29 cellular contexts compared by ENCODE assay signal in genomic region chr2:155908567-155908966, GRCh38.
"Had no signal": no experiment of that assay in that cellular context is flagged by ENCODE, and none has a peak within 500 bp of the region (broad histone marks: within the 10 kb centered on the region; RNA-seq: fewer than 3 reads in every experiment).

No MANE protein-coding gene starts in this region.

- H3K4me3 Mint-ChIP-seq: stimulated activated effector memory CD8-positive, alpha-beta T cell treated with anti-CD3 and anti-CD28 coated beads, Interleukin-12 subunit alpha, Interleukin-12 subunit beta, amount 100 ng/mL, for 72 hours; stimulated activated memory B cell treated with anti-CD40 and anti-IgM and Interleukin-4, amounts not matched to agents 10 μg/mL and 1 μg/mL and 100 μg/mL, for 72 hours; stimulated activated naive B cell treated with anti-CD40 and anti-IgM and Interleukin-4, amounts not matched to agents 10 μg/mL and 1 μg/mL and 100 μg/mL, for 72 hours; stimulated activated naive CD8-positive, alpha-beta T cell treated with anti-CD3 and anti-CD28 coated beads, Interleukin-15, amount 100 ng/mL, for 72 hours; stimulated activated naive CD8-positive, alpha-beta T cell treated with anti-CD3 and anti-CD28 coated beads, Interleukin-15, Interleukin-2, amounts not matched to agents 100 ng/mL and 50 ng/mL, for 24 hours; type B pancreatic cell had no signal

- H3K27me3 Mint-ChIP-seq: stimulated activated memory B cell treated with anti-CD40 and anti-IgM and Interleukin-4, amounts not matched to agents 10 μg/mL and 1 μg/mL and 100 μg/mL, for 72 hours; stimulated activated naive B cell treated with anti-CD40 and anti-IgM and Interleukin-4, amounts not matched to agents 10 μg/mL and 1 μg/mL and 100 μg/mL, for 72 hours; stimulated activated naive CD8-positive, alpha-beta T cell treated with anti-CD3 and anti-CD28 coated beads, Interleukin-15, amount 100 ng/mL, for 72 hours; stimulated activated naive CD8-positive, alpha-beta T cell treated with anti-CD3 and anti-CD28 coated beads, Interleukin-15, Interleukin-2, amounts not matched to agents 100 ng/mL and 50 ng/mL, for 24 hours; type B pancreatic cell had no signal

- H3K27me3 ChIP-seq: stomach, suprapubic skin, testis, thyroid gland, tibial artery, tibial nerve, transverse colon, upper lobe of left lung, upper lobe of right lung, uterus, vagina had no signal

- H3K4me1 ChIP-seq: stomach, suprapubic skin, testis, thyroid gland, tibial artery, tibial nerve, transverse colon, upper lobe of left lung, upper lobe of right lung, uterus, vagina had no signal

- ATAC-seq: stimulated activated effector memory CD8-positive, alpha-beta T cell treated with anti-CD3 and anti-CD28 coated beads, Interleukin-12 subunit alpha, Interleukin-12 subunit beta, amount 100 ng/mL, for 72 hours; stimulated activated memory B cell treated with anti-CD40 and anti-IgM and Interleukin-4, amounts not matched to agents 10 μg/mL and 1 μg/mL and 100 μg/mL, for 72 hours; stimulated activated naive B cell treated with anti-CD40 and anti-IgM and Interleukin-4, amounts not matched to agents 10 μg/mL and 1 μg/mL and 100 μg/mL, for 72 hours; stimulated activated naive CD8-positive, alpha-beta T cell treated with anti-CD3 and anti-CD28 coated beads, Interleukin-15, amount 100 ng/mL, for 72 hours; stimulated activated naive CD8-positive, alpha-beta T cell treated with anti-CD3 and anti-CD28 coated beads, Interleukin-15, Interleukin-2, amounts not matched to agents 100 U/mL and 50 U/mL, for 24 hours; upper lobe of right lung had no signal

- H3K4me1 Mint-ChIP-seq: stimulated activated effector memory CD8-positive, alpha-beta T cell treated with anti-CD3 and anti-CD28 coated beads, Interleukin-12 subunit alpha, Interleukin-12 subunit beta, amount 100 ng/mL, for 72 hours; stimulated activated memory B cell treated with anti-CD40 and anti-IgM and Interleukin-4, amounts not matched to agents 10 μg/mL and 1 μg/mL and 100 μg/mL, for 72 hours; stimulated activated naive B cell treated with anti-CD40 and anti-IgM and Interleukin-4, amounts not matched to agents 10 μg/mL and 1 μg/mL and 100 μg/mL, for 72 hours; stimulated activated naive CD8-positive, alpha-beta T cell treated with anti-CD3 and anti-CD28 coated beads, Interleukin-15, amount 100 ng/mL, for 72 hours had no signal

- DNase-seq: stimulated activated CD4-positive, alpha-beta T cell treated with anti-CD3 and anti-CD28 coated beads, Interleukin-2, amount 100 ng/mL, for 48 hours; stimulated activated CD4-positive, alpha-beta T cell treated with anti-CD3 and anti-CD28 coated beads, Interleukin-4, amount 100 ng/mL, for 1 hour; stimulated activated CD4-positive, alpha-beta T cell treated with anti-CD3 and anti-CD28 coated beads, Interleukin-4, amount 100 ng/mL, for 24 hours; stimulated activated CD4-positive, alpha-beta T cell treated with anti-CD3 and anti-CD28 coated beads, Interleukin-4, amount 100 ng/mL, for 4 hours; stimulated activated CD8-positive, alpha-beta memory T cell treated with anti-CD3 and anti-CD28 coated beads, Interleukin-4, amount 100 ng/mL, for 48 hours; stimulated activated naive B cell treated with anti-CD40 and anti-IgM and Interleukin-4, amounts not matched to agents 10 μg/mL and 1 μg/mL and 100 μg/mL, for 72 hours; stimulated activated naive CD4-positive, alpha-beta T cell; stimulated activated naive CD4-positive, alpha-beta T cell treated with Interleukin-2 at 50 U/mL for 16 hours; stimulated activated naive CD8-positive, alpha-beta T cell treated with anti-CD3 and anti-CD28 coated beads, Interleukin-15, amount 100 ng/mL, for 72 hours; stimulated activated naive CD8-positive, alpha-beta T cell treated with anti-CD3 and anti-CD28 coated beads, Interleukin-15, Interleukin-2, amounts not matched to agents 100 U/mL and 50 U/mL, for 24 hours; stomach; substantia nigra; testis; thyroid gland; tibial artery; transverse colon; trophoblast cell; upper lobe of left lung; upper lobe of right lung; uterus had no signal

- H3K27ac ChIP-seq: stomach, suprapubic skin, testis, thoracic aorta, thyroid gland, tibial artery, tibial nerve, transverse colon, upper lobe of left lung, upper lobe of right lung, uterus, vagina had no signal

- H3K36me3 Mint-ChIP-seq: stimulated activated effector memory CD8-positive, alpha-beta T cell treated with anti-CD3 and anti-CD28 coated beads, Interleukin-12 subunit alpha, Interleukin-12 subunit beta, amount 100 ng/mL, for 72 hours; stimulated activated memory B cell treated with anti-CD40 and anti-IgM and Interleukin-4, amounts not matched to agents 10 μg/mL and 1 μg/mL and 100 μg/mL, for 72 hours; stimulated activated naive B cell treated with anti-CD40 and anti-IgM and Interleukin-4, amounts not matched to agents 10 μg/mL and 1 μg/mL and 100 μg/mL, for 72 hours; type B pancreatic cell had no signal

- H3K4me3 ChIP-seq: stomach, suprapubic skin, testis, thoracic aorta, thyroid gland, tibial artery, tibial nerve, transverse colon, upper lobe of left lung, upper lobe of right lung, uterus, vagina had no signal

- H3K9me3 ChIP-seq: stomach, suprapubic skin, testis, thoracic aorta, thyroid gland, tibial artery, tibial nerve, transverse colon, upper lobe of left lung, upper lobe of right lung, uterus, vagina had no signal

- H3K27ac Mint-ChIP-seq: stimulated activated effector memory CD8-positive, alpha-beta T cell treated with anti-CD3 and anti-CD28 coated beads, Interleukin-12 subunit alpha, Interleukin-12 subunit beta, amount 100 ng/mL, for 72 hours; stimulated activated memory B cell treated with anti-CD40 and anti-IgM and Interleukin-4, amounts not matched to agents 10 μg/mL and 1 μg/mL and 100 μg/mL, for 72 hours; stimulated activated naive B cell treated with anti-CD40 and anti-IgM and Interleukin-4, amounts not matched to agents 10 μg/mL and 1 μg/mL and 100 μg/mL, for 72 hours; stimulated activated naive CD8-positive, alpha-beta T cell treated with anti-CD3 and anti-CD28 coated beads, Interleukin-15, amount 100 ng/mL, for 72 hours; stimulated activated naive CD8-positive, alpha-beta T cell treated with anti-CD3 and anti-CD28 coated beads, Interleukin-15, Interleukin-2, amounts not matched to agents 100 ng/mL and 50 ng/mL, for 24 hours; type B pancreatic cell had no signal

- H3K36me3 ChIP-seq: stomach, suprapubic skin, thoracic aorta, thyroid gland, tibial artery, tibial nerve, transverse colon, upper lobe of left lung, upper lobe of right lung, uterus, vagina had no signal

- H3K9me3 Mint-ChIP-seq: stimulated activated memory B cell treated with anti-CD40 and anti-IgM and Interleukin-4, amounts not matched to agents 10 μg/mL and 1 μg/mL and 100 μg/mL, for 72 hours; stimulated activated naive B cell treated with anti-CD40 and anti-IgM and Interleukin-4, amounts not matched to agents 10 μg/mL and 1 μg/mL and 100 μg/mL, for 72 hours; stimulated activated naive CD8-positive, alpha-beta T cell treated with anti-CD3 and anti-CD28 coated beads, Interleukin-15, amount 100 ng/mL, for 72 hours; type B pancreatic cell had no signal

- FAIRE-seq: urothelium cell line had no signal
